12 cellular contexts compared by ENCODE assay signal in genomic region chr18:13470555-13471494, GRCh38.
DNase-seq lines count a peak whose midpoint lies in the region; ATAC-seq and TF ChIP-seq lines count a peak whose summit lies in the region.
"Had no signal": no experiment of that assay in that cellular context is flagged by ENCODE, and none has a peak within 500 bp of the region (broad histone marks: within the 10 kb centered on the region; RNA-seq: fewer than 3 reads in every experiment).

No MANE protein-coding gene starts in this region.

- H3K27ac Mint-ChIP-seq in dendritic cell treated with granulocyte-macrophage colony-stimulating factor and Interleukin-4, amounts not matched to agents 40 ng/mL and 50 ng/mL, for 4 days = peak overlapping the region; percentile 64
- H3K27ac Mint-ChIP-seq: nephron progenitor cell had no signal

- intact Hi-C loops in dendritic cell treated with granulocyte-macrophage colony-stimulating factor and Interleukin-4, amounts not matched to agents 40 ng/mL and 50 ng/mL, for 4 days (cut with micrococcal nuclease) = no loop called here
- intact Hi-C loops in lower lobe of right lung (cut with DNase I) = no loop called here

- H3K9me3 Mint-ChIP-seq in dendritic cell treated with granulocyte-macrophage colony-stimulating factor and Interleukin-4, amounts not matched to agents 40 ng/mL and 50 ng/mL, for 4 days = no peaks in the 10 kb centered on the region

- H3K4me1 ChIP-seq in lower lobe of right lung = peaks cover 27% of the 10 kb centered on the region

- no peak overlapping the region for H3K4me3 ChIP-seq in lower lobe of right lung
- H3K4me3 ChIP-seq: GM23248 had no signal

- H3K36me3 ChIP-seq in lower lobe of right lung = no peaks in the 10 kb centered on the region

- TF ChIP-seq CTCF in lower lobe of right lung (IDR thresholded peaks at IDR 0.05) = no peak

- no peaks in the 10 kb centered on the region for H3K27me3 Mint-ChIP-seq in dendritic cell treated with granulocyte-macrophage colony-stimulating factor and Interleukin-4, amounts not matched to agents 40 ng/mL and 50 ng/mL, for 4 days

- peaks cover 25% of the 10 kb centered on the region for H3K36me3 Mint-ChIP-seq in dendritic cell treated with granulocyte-macrophage colony-stimulating factor and Interleukin-4, amounts not matched to agents 40 ng/mL and 50 ng/mL, for 4 days (ENCODE audit: low read depth)

- H3K27ac ChIP-seq in lower lobe of right lung (peak overlapping the region; percentile 37), substantia nigra (ENCODE audit: low read depth, low read length, poor library complexity, severe bottlenecking) (peak overlapping the region; percentile 61)
- H3K27ac ChIP-seq: GM23248 had no signal

- peak; percentile 42 for DNase-seq in activated CD8-positive, alpha-beta memory T cell treated with anti-CD3 and anti-CD28 coated beads, Interleukin-2, amount 50 U/mL, for 48 hours
- no peak for DNase-seq in activated CD8-positive, alpha-beta memory T cell treated with anti-CD3 and anti-CD28 coated beads for 24 hours
- DNase-seq in lower lobe of right lung (peak; percentile 65), substantia nigra (lab: John Stamatoyannopoulos, UW) (peak in 9 of 49 donors; percentile 26 to 52 (median 36)), NCI-H1417 (lab: John Stamatoyannopoulos, UW) (no peak)
- DNase-seq: GM23248, MM.1S, NCI-H2171 treated with DMSO at 0.1 percent for 48 hours, nephron progenitor cell had no signal

- peaks cover 49% of the 10 kb centered on the region for H3K4me1 Mint-ChIP-seq in dendritic cell treated with granulocyte-macrophage colony-stimulating factor and Interleukin-4, amounts not matched to agents 40 ng/mL and 50 ng/mL, for 4 days (ENCODE audit: low read depth)

- ATAC-seq in lower lobe of right lung (peak; percentile 63 to 90), GM18867 (IDR thresholded peaks at IDR 0.05; ENCODE audit: unreplicated experiment) (no peak), GM19452 (IDR thresholded peaks at IDR 0.05; ENCODE audit: unreplicated experiment) (no peak)

- H3K27me3 ChIP-seq in lower lobe of right lung (ENCODE audit: low read depth) = no peaks in the 10 kb centered on the region

- H3K4me3 Mint-ChIP-seq in dendritic cell treated with granulocyte-macrophage colony-stimulating factor and Interleukin-4, amounts not matched to agents 40 ng/mL and 50 ng/mL, for 4 days = peak overlapping the region; percentile 32
- H3K4me3 Mint-ChIP-seq: nephron progenitor cell had no signal

- no peaks in the 10 kb centered on the region for H3K9me3 ChIP-seq in lower lobe of right lung

Comparison
In these comparisons a context has a peak if more than half of its experiments do, and no peak if none do; other contexts are left out.
1. DNase-seq: peak in activated CD8-positive, alpha-beta memory T cell treated with anti-CD3 and anti-CD28 coated beads, Interleukin-2, amount 50 U/mL, for 48 hours (single experiment) and lower lobe of right lung (single experiment); none in activated CD8-positive, alpha-beta memory T cell treated with anti-CD3 and anti-CD28 coated beads for 24 hours (single experiment) and NCI-H1417 (0 of 3).
2. ATAC-seq: peak in lower lobe of right lung (2 of 2); none in GM18867 (single experiment) and GM19452 (single experiment).